18 cellular contexts compared by ENCODE assay signal in the genomic region with DNA sequence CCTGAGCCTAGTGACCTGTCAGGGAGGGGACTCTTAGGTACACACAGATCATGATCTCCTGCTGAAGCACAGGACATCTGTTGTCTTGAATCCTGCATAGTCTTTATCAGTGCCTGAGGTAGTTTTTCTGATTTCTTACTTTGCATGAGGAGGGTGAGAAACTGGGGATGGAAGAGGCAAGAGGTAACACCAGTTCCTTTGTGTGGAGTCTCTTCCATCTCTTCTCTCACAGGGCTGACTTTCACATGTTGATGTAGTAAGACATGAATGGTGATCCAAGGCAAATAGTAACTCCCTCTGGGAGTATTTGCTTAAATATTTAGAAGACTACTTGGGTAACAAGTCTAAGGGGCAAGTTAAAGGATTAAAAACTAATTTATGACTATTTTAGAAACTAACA. TPM values are rescaled to one million over a fixed set of nuclear protein-coding genes. Genes with fewer than 3 reads are reported as not detected.
DNase-seq lines count a peak whose midpoint lies in the region; ATAC-seq, FAIRE-seq and TF ChIP-seq lines count a peak whose summit lies in the region.
"Had no signal": no experiment of that assay in that cellular context is flagged by ENCODE, and none has a peak within 500 bp of the region (broad histone marks: within the 10 kb centered on the region; RNA-seq: fewer than 3 reads in every experiment).

No MANE protein-coding gene starts in this region.

- H3K9ac ChIP-seq in H9 (ENCODE audit: extremely low read depth, insufficient read length, low read length) (no peak overlapping the region), MM.1S (ENCODE audit: low read length) (no peak overlapping the region), H1 (replicated peaks in 1 of 4; ENCODE audit: extremely low read depth in 1 of 4, low read depth in 3 of 4, low read length in 3 of 4) (no peak overlapping the region), mesendoderm (ENCODE audit: low read length) (no peak overlapping the region)

- H3K4me3 ChIP-seq in MM.1S (ENCODE audit: low read length) (no peak overlapping the region), H1 (ENCODE audit: extremely low read depth in 1 of 4, insufficient read depth in 2 of 4, low read depth in 3 of 4, low read length in 4 of 4) (0 out of 8 replicates have a peak overlapping the region, but pooled peaks of 1 of the 4 experiments have one; percentile 4), mesendoderm (ENCODE audit: low read length) (no peak overlapping the region)
- H3K4me3 ChIP-seq: A549, GM12878, HAP-1 had no signal

- H3K4me2 ChIP-seq in H9 (ENCODE audit: insufficient read depth, insufficient read length, low read length) (no peak overlapping the region), MM.1S (ENCODE audit: low read depth, low read length) (no peak overlapping the region), H1 (ENCODE audit: insufficient read depth in 1 of 2, low read depth in 2 of 2, low read length in 2 of 2) (peak overlapping the region; percentile 23 to 35; a peak in 2 of 4 replicates), mesendoderm (ENCODE audit: low read length) (no peak overlapping the region)
- H3K4me2 ChIP-seq: A549 had no signal

- no peaks in the 10 kb centered on the region for H3K27me3 Mint-ChIP-seq in H9 (ENCODE audit: low read depth)
- no peaks in the 10 kb centered on the region for H3K27me3 Mint-ChIP-seq in activated CD4-positive, alpha-beta memory T cell treated with anti-CD3 and anti-CD28 coated beads, Interleukin-2, amount 10 ng/mL, durations not matched to agents 7 days and 5 days

- peak overlapping the region in 2 of 3 experiments; percentile 36 to 90; a peak in 4 of 7 replicates for H3K27ac Mint-ChIP-seq in H9
- no peak overlapping the region for H3K27ac Mint-ChIP-seq in activated CD4-positive, alpha-beta memory T cell treated with anti-CD3 and anti-CD28 coated beads, Interleukin-2, amount 10 ng/mL, durations not matched to agents 7 days and 5 days
- H3K27ac Mint-ChIP-seq: CD14-positive monocyte; CD8-positive, alpha-beta T cell had no signal

- peaks cover 23 to 25% of the 10 kb centered on the region in 2 experiments for H3K9me3 Mint-ChIP-seq in H9
- no peaks in the 10 kb centered on the region for H3K9me3 Mint-ChIP-seq in activated CD4-positive, alpha-beta memory T cell treated with anti-CD3 and anti-CD28 coated beads, Interleukin-2, amount 10 ng/mL, durations not matched to agents 7 days and 5 days
- H3K9me3 Mint-ChIP-seq: CD8-positive, alpha-beta T cell had no signal

- ATAC-seq in HG03108 (IDR thresholded peaks at IDR 0.05; ENCODE audit: unreplicated experiment): no peak
- ATAC-seq: A549; CD8-positive, alpha-beta T cell; GM12878 had no signal

- H3K27me3 ChIP-seq in H9 (ENCODE audit: insufficient read depth, low read length) (no peaks in the 10 kb centered on the region), MM.1S (replicated peaks; ENCODE audit: insufficient read depth, low read length) (no peaks in the 10 kb centered on the region), H1 (replicated peaks in 1 of 4; ENCODE audit: control insufficient read depth in 3 of 4, extremely low read depth in 1 of 4, insufficient read depth in 3 of 4, low read length in 3 of 4) (no peaks in the 10 kb centered on the region), mesendoderm (ENCODE audit: insufficient read depth, low read length, poor library complexity) (no peaks in the 10 kb centered on the region)

- H3K9me2 ChIP-seq in MM.1S (replicated peaks; ENCODE audit: insufficient read depth, low read length): no peaks in the 10 kb centered on the region

- FAIRE-seq in H1 (lab: Jason Lieb, UNC): no peak
- FAIRE-seq: A549, GM12878, GM18507 had no signal

- H3K23ac ChIP-seq in H9 (ENCODE audit: insufficient read length, low read depth, low read length) (no peak overlapping the region), H1 (ENCODE audit: insufficient read length) (no peak overlapping the region), mesendoderm (ENCODE audit: low read length) (no peak overlapping the region)

- H3K36me3 ChIP-seq in MM.1S (replicated peaks; ENCODE audit: insufficient read depth, low read length) (no peaks in the 10 kb centered on the region), H1 (ENCODE audit: control insufficient read depth in 2 of 4, insufficient read depth in 4 of 4, low read length in 3 of 4) (peaks cover 0 to 18% (median 9%) of the 10 kb centered on the region in 4 experiments; a peak in 3 of 8 replicates), mesendoderm (ENCODE audit: control insufficient read depth, insufficient read depth, low read length) (no peaks in the 10 kb centered on the region)
- H3K36me3 ChIP-seq: HAP-1 had no signal

- H4K5ac ChIP-seq in H9 (ENCODE audit: insufficient read length, low read depth, low read length) (no peak overlapping the region), H1 (ENCODE audit: insufficient read length, low read depth, low read length) (no peak overlapping the region), mesendoderm (ENCODE audit: low read length) (no peak overlapping the region)

- H3K4me1 Mint-ChIP-seq in H9: peaks cover 42 to 47% of the 10 kb centered on the region in 2 experiments
- H3K4me1 Mint-ChIP-seq in activated CD4-positive, alpha-beta memory T cell treated with anti-CD3 and anti-CD28 coated beads, Interleukin-2, amount 10 ng/mL, durations not matched to agents 7 days and 5 days: no peaks in the 10 kb centered on the region
- H3K4me1 Mint-ChIP-seq: CD14-positive monocyte had no signal

- H3K23me2 ChIP-seq in H9 (ENCODE audit: insufficient read length, low read depth, low read length, poor library complexity, severe bottlenecking): no peaks in the 10 kb centered on the region
- H3K23me2 ChIP-seq in H1 (ENCODE audit: low read depth, low read length): no peaks in the 10 kb centered on the region; the same call in 1 of the 2 replicates

- TF ChIP-seq POLR2A in H1 (IDR thresholded peaks at IDR 0.05; ENCODE audit: control extremely low read depth in 1 of 2, low read depth in 2 of 2, low read length in 2 of 2): no peak

- H2BK15ac ChIP-seq in H9 (ENCODE audit: low read depth, low read length): no peak overlapping the region
- no peak overlapping the region for H2BK15ac ChIP-seq in H1 (ENCODE audit: low read length)
- no peak overlapping the region for H2BK15ac ChIP-seq in mesendoderm (replicated peaks; ENCODE audit: low read depth)

- H3K56ac ChIP-seq in H9 (ENCODE audit: insufficient read length, low read depth, low read length) (no peak overlapping the region), H1 (replicated peaks; ENCODE audit: insufficient read length, low read depth, low read length) (no peak overlapping the region), mesendoderm (ENCODE audit: low read length) (no peak overlapping the region)

- POLR2A ChIA-PET in H1 (lab: Charles Lee; ENCODE audit: partially characterized antibody): interaction anchor here (0.6 to 1.2 kb wide), 2 partner anchors 10 to 18 kb away, joined by 3 to 5 read pairs; a partner anchor contains a TSS
- POLR2A ChIA-PET in activated CD4-positive, alpha-beta memory T cell treated with anti-CD3 and anti-CD28 coated beads, Interleukin-2, amount 10 ng/mL, durations not matched to agents 7 days and 5 days (lab: Charles Lee): no interaction called here

- H3K79me2 ChIP-seq in H9 (ENCODE audit: insufficient read depth, low read length): peaks cover 11% of the 10 kb centered on the region; the same call in 1 of the 2 replicates
- H3K79me2 ChIP-seq in MM.1S (ENCODE audit: low read length): peaks cover 3% of the 10 kb centered on the region
- H3K79me2 ChIP-seq in H1 (ENCODE audit: control insufficient read depth in 1 of 2, insufficient read depth in 2 of 2, low read length in 2 of 2): peaks cover 3 to 98% of the 10 kb centered on the region in 2 experiments; a peak in 3 of 4 replicates
- H3K79me2 ChIP-seq in mesendoderm (ENCODE audit: control insufficient read depth, insufficient read depth, low read length): peaks cover 13% of the 10 kb centered on the region

- DNase-seq in H9: no peak
- no peak for DNase-seq in MM.1S
- no peak for DNase-seq in H1 (ENCODE audit: low read depth in 1 of 2, low spot score in 2 of 2)
- peak; percentile 35 for DNase-seq in mesendoderm
- no peak for DNase-seq in kidney glomerular epithelial cell (lab: John Stamatoyannopoulos, UW)
- DNase-seq in activated CD4-positive, alpha-beta memory T cell treated with anti-CD3 and anti-CD28 coated beads, Interleukin-2, amount 10 ng/mL, durations not matched to agents 7 days and 5 days: no peak
- DNase-seq: CD8-positive, alpha-beta T cell; COR-L47; DMS79; IMR-90; KBM-7 had no signal

- no peak overlapping the region for H2BK120ac ChIP-seq in H9 (ENCODE audit: low read depth, low read length, poor library complexity, severe bottlenecking)
- no peak overlapping the region for H2BK120ac ChIP-seq in H1 (replicated peaks; ENCODE audit: low read depth, low read length)
- no peak overlapping the region for H2BK120ac ChIP-seq in mesendoderm (ENCODE audit: low read depth, low read length)

- H2AK5ac ChIP-seq in H9 (ENCODE audit: insufficient read length, low read length) (no peak overlapping the region), H1 (ENCODE audit: low read depth, low read length) (no peak overlapping the region), mesendoderm (ENCODE audit: low read length) (no peak overlapping the region)

- peaks cover 7% of the 10 kb centered on the region; the same call in 1 of the 2 replicates for H3K4me1 ChIP-seq in H9 (ENCODE audit: insufficient read depth, low read length)
- 0 out of 2 replicates have a peak, but pooled peaks cover 6% of the 10 kb centered on the region for H3K4me1 ChIP-seq in MM.1S (ENCODE audit: low read length)
- peaks cover 0 to 9% (median 8%) of the 10 kb centered on the region in 4 experiments; a peak in 4 of 7 replicates for H3K4me1 ChIP-seq in H1 (replicated peaks in 1 of 4; ENCODE audit: control insufficient read depth in 3 of 4, insufficient read depth in 4 of 4, low read length in 3 of 4)
- H3K4me1 ChIP-seq in mesendoderm (ENCODE audit: control insufficient read depth, low read depth, low read length): no peaks in the 10 kb centered on the region

- H3K79me1 ChIP-seq in H9 (ENCODE audit: insufficient read depth, low read depth, low read length, poor library complexity, severe bottlenecking): no peaks in the 10 kb centered on the region
- H3K79me1 ChIP-seq in H1 (ENCODE audit: low read depth, low read length): no peaks in the 10 kb centered on the region; the same call in 1 of the 2 replicates
- H3K79me1 ChIP-seq in mesendoderm (ENCODE audit: low read length): peaks cover 4% of the 10 kb centered on the region

- H3K4me3 Mint-ChIP-seq in H9: no peak overlapping the region
- H3K4me3 Mint-ChIP-seq in activated CD4-positive, alpha-beta memory T cell treated with anti-CD3 and anti-CD28 coated beads, Interleukin-2, amount 10 ng/mL, durations not matched to agents 7 days and 5 days: no peak overlapping the region
- H3K4me3 Mint-ChIP-seq: CD14-positive monocyte; CD8-positive, alpha-beta T cell had no signal

- peaks cover 26 to 41% (median 33%) of the 10 kb centered on the region in 3 experiments for H3K36me3 Mint-ChIP-seq in H9 (ENCODE audit: insufficient read depth in 1 of 3, low read depth in 3 of 3)
- no peaks in the 10 kb centered on the region for H3K36me3 Mint-ChIP-seq in activated CD4-positive, alpha-beta memory T cell treated with anti-CD3 and anti-CD28 coated beads, Interleukin-2, amount 10 ng/mL, durations not matched to agents 7 days and 5 days (ENCODE audit: low read depth)
- H3K36me3 Mint-ChIP-seq: CD14-positive monocyte; CD8-positive, alpha-beta T cell had no signal

- H2BK12ac ChIP-seq in H9 (ENCODE audit: insufficient read length, low read depth, low read length) (no peak overlapping the region), H1 (ENCODE audit: low read depth, low read length) (no peak overlapping the region)

- H2BK5ac ChIP-seq in H9 (ENCODE audit: insufficient read length, low read length) (no peak overlapping the region), H1 (ENCODE audit: low read depth, low read length) (no peak overlapping the region), mesendoderm (ENCODE audit: low read length) (no peak overlapping the region)

- H2AFZ ChIP-seq in H9 (ENCODE audit: low read length) (no peak overlapping the region), MM.1S (ENCODE audit: low read length) (no peak overlapping the region), H1 (ENCODE audit: low read length) (no peak overlapping the region)

- no peak for TF ChIP-seq RAD21 in H1 (IDR thresholded peaks at IDR 0.05 in 1 of 2, conservative IDR thresholded peaks at IDR 0.05 in 1 of 2; ENCODE audit: low read depth in 2 of 2, low read length in 2 of 2)

- no peak overlapping the region for H4K8ac ChIP-seq in H9 (replicated peaks; ENCODE audit: insufficient read length, low read depth, low read length)
- no peak overlapping the region for H4K8ac ChIP-seq in H1 (ENCODE audit: extremely low read depth, insufficient read depth, low read length)
- H4K8ac ChIP-seq in mesendoderm (ENCODE audit: low read depth, low read length): no peak overlapping the region

- H4K91ac ChIP-seq in H9 (ENCODE audit: insufficient read length, low read depth, low read length) (no peak overlapping the region), H1 (replicated peaks; ENCODE audit: insufficient read length, low read length) (no peak overlapping the region)

- H4K20me1 ChIP-seq in H9 (ENCODE audit: control insufficient read depth, insufficient read depth, insufficient read length) (no peaks in the 10 kb centered on the region), MM.1S (ENCODE audit: insufficient read depth, low read length) (no peaks in the 10 kb centered on the region), H1 (replicated peaks in 1 of 2; ENCODE audit: control insufficient read depth in 1 of 2, insufficient read depth in 2 of 2, low read length in 2 of 2) (peaks cover 3 to 4% of the 10 kb centered on the region in 2 experiments)

- H2BK20ac ChIP-seq in H9 (ENCODE audit: low read depth, low read length, poor library complexity, severe bottlenecking) (no peak overlapping the region), H1 (ENCODE audit: low read length) (no peak overlapping the region)

- H3K18ac ChIP-seq in H9 (ENCODE audit: insufficient read length, low read depth, low read length): no peak overlapping the region
- no peak overlapping the region for H3K18ac ChIP-seq in H1 (ENCODE audit: extremely low read depth, low read length)
- H3K18ac ChIP-seq in mesendoderm (ENCODE audit: low read length): no peak overlapping the region

- H3K14ac ChIP-seq in H9 (ENCODE audit: insufficient read depth, low read length): no peak overlapping the region
- H3K14ac ChIP-seq in H1 (ENCODE audit: insufficient read length): no peak overlapping the region

- H3T11ph ChIP-seq in H9 (ENCODE audit: low read length): no peak overlapping the region

- no peak overlapping the region for H3K4ac ChIP-seq in H9 (ENCODE audit: low read depth, low read length)
- no peak overlapping the region for H3K4ac ChIP-seq in H1 (replicated peaks; ENCODE audit: insufficient read length, low read depth, low read length)
- H3K4ac ChIP-seq in mesendoderm (ENCODE audit: low read depth, low read length): no peak overlapping the region

- no peaks in the 10 kb centered on the region for H3F3A ChIP-seq in MM.1S (ENCODE audit: insufficient read depth, low read length)

- CTCF ChIA-PET in H1 (lab: Charles Lee; ENCODE audit: partially characterized antibody): interaction anchor here (0.6 to 1.5 kb wide), 2 partner anchors 10 to 220 kb away, joined by 3 to 4 read pairs; no protein-coding TSS in a partner anchor
- CTCF ChIA-PET in activated CD4-positive, alpha-beta memory T cell treated with anti-CD3 and anti-CD28 coated beads, Interleukin-2, amount 10 ng/mL, durations not matched to agents 7 days and 5 days (lab: Charles Lee): no interaction called here

- peaks cover 6% of the 10 kb centered on the region for H3K9me3 ChIP-seq in H9 (ENCODE audit: control insufficient read depth, low read depth, low read length)
- no peaks in the 10 kb centered on the region for H3K9me3 ChIP-seq in MM.1S (replicated peaks; ENCODE audit: insufficient read depth, low read length)
- H3K9me3 ChIP-seq in H1 (ENCODE audit: insufficient read depth in 2 of 2, low read depth in 1 of 2, low read length in 1 of 2): peaks cover 19 to 22% of the 10 kb centered on the region in 2 experiments

- no peak for TF ChIP-seq EP300 in H1 (IDR thresholded peaks at IDR 0.05; ENCODE audit: borderline replicate concordance in 1 of 2, low read depth in 2 of 2, low read length in 2 of 2)

- TF ChIP-seq CTCF in H9 (conservative IDR thresholded peaks at IDR 0.05) (no peak), MM.1S (IDR thresholded peaks at IDR 0.05; ENCODE audit: low read length) (no peak), H1 (IDR thresholded peaks at IDR 0.05; ENCODE audit: control extremely low read depth in 1 of 3, insufficient read depth in 1 of 3, low read depth in 1 of 3, low read length in 3 of 3) (no peak)

- H3K27ac ChIP-seq in H9 (ENCODE audit: insufficient read length, low read depth, low read length) (no peak overlapping the region), MM.1S (ENCODE audit: low read length) (peak overlapping the region; percentile 27; the same call in 1 of the 2 replicates), H1 (ENCODE audit: low read depth, low read length) (0 out of 2 replicates have a peak overlapping the region, but pooled peaks have one; percentile 52), mesendoderm (ENCODE audit: low read depth, low read length) (no peak overlapping the region)
- H3K27ac ChIP-seq: A549, HL-60 had no signal

RNA-seq across cellular contexts. Expression of a gene that starts 9.5 kb away (rescaled TPM):
- 16.3 and 17.3 TPM in 2 replicates for total RNA-seq in H9 (2021)
- total RNA-seq in H1 (2021; fragmentation: NEBNext Ultra II Directional; extraction: Animal tissue kit (Norgen Biotek cat#: 25700)): 19.8 and 21.5 TPM in 2 replicates
- 9.0 and 14.2 TPM in 2 replicates for polyA plus RNA-seq in H1 (2011; rRNA removed)
- polyA plus RNA-seq in H1 (2011; cell fraction: cytosol; rRNA removed): 13.8 TPM
- polyA plus RNA-seq in H1 (2011; cell fraction: nucleus; rRNA removed): 12.0 TPM
- polyA plus RNA-seq in H1 (2012, experiment 1 of 2): 9.8 to 23.6 TPM (median 15.0 TPM) in 4 replicates
- 0.80 TPM for polyA plus RNA-seq in H1 (2012, experiment 2 of 2)
- polyA plus RNA-seq in H1 (2013, experiment 1 of 2): 6.3 TPM
- polyA plus RNA-seq in H1 (2013, experiment 2 of 2): 5.7 TPM
- polyA minus RNA-seq in H1 (2011; rRNA and poly(A)+ RNA removed): 59.4 and 83.0 TPM in 2 replicates
- 23.0 TPM for polyA minus RNA-seq in H1 (2011; cell fraction: cytosol; rRNA and poly(A)+ RNA removed)
- 171 TPM for polyA minus RNA-seq in H1 (2011; cell fraction: nucleus; rRNA and poly(A)+ RNA removed)
- polyA plus RNA-seq in mesendoderm (2013, experiment 1 of 2): 4.9 TPM
- 4.6 TPM for polyA plus RNA-seq in mesendoderm (2013, experiment 2 of 2)
- total RNA-seq in activated CD4-positive, alpha-beta memory T cell treated with anti-CD3 and anti-CD28 coated beads, Interleukin-2, amount 10 ng/mL, durations not matched to agents 7 days and 5 days: under 1 TPM; 0.18 to 0.20 TPM

Comparison
In these comparisons a context has a peak if more than half of its experiments do, and no peak if none do; other contexts are left out.
1. H3K27ac ChIP-seq: peak in MM.1S (single experiment) and H1 (single experiment); none in H9 (single experiment) and mesendoderm (single experiment).
2. H3K4me2 ChIP-seq: peak in H1 (2 of 2); none in H9 (single experiment), MM.1S (single experiment) and mesendoderm (single experiment).
3. RNA of a gene that starts 9.5 kb away (total RNA-seq): 19.8 to 21.5 TPM in H1 and 16.3 to 17.3 TPM in H9; 0.18 to 0.20 TPM in activated CD4-positive, alpha-beta memory T cell treated with anti-CD3 and anti-CD28 coated beads, Interleukin-2, amount 10 ng/mL, durations not matched to agents 7 days and 5 days; every median in the first group is over 10 times any median in the second.